ENCODE assay signal across 13 cellular contexts in the genomic region with DNA sequence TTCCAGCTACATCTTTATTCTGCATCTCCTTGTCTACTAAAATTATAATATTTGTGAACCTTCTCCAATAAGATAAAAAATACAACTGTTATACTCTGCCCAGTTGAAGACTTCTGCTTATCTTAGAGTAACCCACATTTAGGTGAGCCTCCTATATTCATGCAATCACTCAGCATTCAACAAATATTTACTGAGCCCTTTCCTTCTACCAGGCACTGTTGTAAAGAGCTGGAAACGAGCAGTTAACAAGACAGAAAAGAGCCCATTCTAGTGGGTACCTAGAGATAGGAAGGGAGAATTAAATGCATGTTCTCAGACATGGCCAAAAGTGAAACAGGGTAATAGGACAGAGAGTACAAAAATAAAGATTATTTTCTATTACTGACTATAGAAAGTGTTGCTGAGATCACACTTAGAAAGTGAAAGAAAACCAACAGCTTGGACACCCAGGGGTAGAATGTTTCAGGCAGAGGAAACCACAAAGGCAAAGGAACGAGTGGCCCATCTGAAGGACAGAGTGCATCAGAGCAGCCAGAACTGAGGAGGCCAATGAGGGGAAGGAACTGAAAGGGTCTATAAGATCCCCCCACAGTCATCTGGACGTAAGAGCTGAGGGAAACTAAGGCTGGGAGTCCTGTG. TPM values are rescaled to one million over a fixed set of nuclear protein-coding genes. Genes with fewer than 3 reads are reported as not detected.
DNase-seq lines count a peak whose midpoint lies in the region; ATAC-seq and TF ChIP-seq lines count a peak whose summit lies in the region.
"Had no signal": no experiment of that assay in that cellular context is flagged by ENCODE, and none has a peak within 500 bp of the region (broad histone marks: within the 10 kb centered on the region; RNA-seq: fewer than 3 reads in every experiment).

No MANE protein-coding gene starts in this region.

- no peak for TF ChIP-seq CTCF in right lobe of liver (IDR thresholded peaks at IDR 0.05)

- peak overlapping the region in 1 of 3 donors; percentile 12 for H3K4me3 ChIP-seq in right lobe of liver
- H3K4me3 ChIP-seq: dorsolateral prefrontal cortex, psoas muscle, SJSA1 had no signal

- ATAC-seq in GM19023 (IDR thresholded peaks at IDR 0.05; ENCODE audit: unreplicated experiment) (peak; percentile 90), GM21737 (IDR thresholded peaks at IDR 0.05; ENCODE audit: unreplicated experiment) (peak; percentile 97), HG03442 (IDR thresholded peaks at IDR 0.05; ENCODE audit: unreplicated experiment) (peak; percentile 93), right lobe of liver (peak; percentile 46 to 76 (median 64))
- ATAC-seq: activated T-cell treated with anti-CD3 and anti-CD28 coated beads, Interleukin-2, amount 50 U/mL, for 4 hours; psoas muscle had no signal

- no peaks in the 10 kb centered on the region for H3K27me3 ChIP-seq in right lobe of liver
- H3K27me3 ChIP-seq: dorsolateral prefrontal cortex, SJSA1 had no signal

- intact Hi-C loops in right lobe of liver (cut with DNase I), result no loop called here

- DNase-seq in right lobe of liver, result no peak
- no peak for DNase-seq in NCI-H1105 (lab: John Stamatoyannopoulos, UW)
- DNase-seq in CD1c-positive myeloid dendritic cell (ENCODE audit: extremely low spot score), result no peak
- no peak for DNase-seq in stimulated activated CD4-positive, alpha-beta T cell treated with anti-CD3 and anti-CD28 coated beads, Interleukin-4, amount 100 ng/mL, for 24 hours
- no peak for DNase-seq in retina
- DNase-seq: activated T-cell treated with anti-CD3 and anti-CD28 coated beads, Interleukin-2, amount 50 U/mL, for 4 hours; dorsolateral prefrontal cortex; psoas muscle had no signal

- no peaks in the 10 kb centered on the region for H3K9me3 ChIP-seq in right lobe of liver
- H3K9me3 ChIP-seq: psoas muscle, SJSA1 had no signal

- H3K27ac ChIP-seq in right lobe of liver, result no peak overlapping the region
- H3K27ac ChIP-seq: dorsolateral prefrontal cortex, psoas muscle, SJSA1 had no signal

- no peaks in the 10 kb centered on the region for H3K36me3 ChIP-seq in right lobe of liver
- H3K36me3 ChIP-seq: SJSA1 had no signal

- 27% methylated on average over 3 of the region's 3 CpGs for WGBS in right lobe of liver (ENCODE audit: insufficient coverage, low coverage, low lambda C conversion rate, missing lambda C conversion rate)

- no peak for TF ChIP-seq POLR2A in right lobe of liver (IDR thresholded peaks at IDR 0.05)

- H3K4me1 ChIP-seq in right lobe of liver, result no peaks in the 10 kb centered on the region
- H3K4me1 ChIP-seq: psoas muscle had no signal

RNA-seq across cellular contexts. Expression of a gene that starts 50.8 kb away (rescaled TPM):
- 10 to 100 TPM; 10.7 to 46.4 (median 20.1) TPM for total RNA-seq in right lobe of liver
- total RNA-seq: activated T-cell treated with anti-CD3 and anti-CD28 coated beads, Interleukin-2, amount 50 U/mL, for 4 hours; dorsolateral prefrontal cortex; kidney epithelial cell; psoas muscle; SJSA1 had no signal
